In the genomic region with DNA sequence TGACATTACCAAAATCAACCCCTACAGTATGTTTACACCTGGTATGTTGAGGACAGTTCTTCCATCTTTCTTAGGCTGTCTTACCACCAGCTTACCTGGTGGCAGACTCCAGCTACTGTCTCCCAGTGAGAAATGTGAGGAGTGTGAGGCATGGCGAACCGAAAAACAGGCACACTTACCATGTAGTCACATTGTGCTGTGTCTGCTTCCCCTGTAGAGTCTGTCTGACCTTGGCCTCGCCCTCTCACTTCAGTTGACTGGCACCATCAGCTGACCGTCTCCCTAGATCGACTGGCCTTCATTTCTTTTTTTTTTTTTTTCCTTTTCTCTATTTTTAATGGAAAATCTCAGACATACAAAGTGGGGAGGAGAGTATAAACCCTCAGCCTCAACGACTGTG, we compare ENCODE assay signal across 16 cellular contexts. TPM values are rescaled to one million over a fixed set of nuclear protein-coding genes. Genes with fewer than 3 reads are reported as not detected.
A peak's percentile ranks its signal among the peaks of the same experiment; 100 is the strongest.
DNase-seq lines count a peak whose midpoint lies in the region; ATAC-seq and TF ChIP-seq lines count a peak whose summit lies in the region.
"Had no signal": no experiment of that assay in that cellular context is flagged by ENCODE, and none has a peak within 500 bp of the region (broad histone marks: within the 10 kb centered on the region; RNA-seq: fewer than 3 reads in every experiment).

No MANE protein-coding gene starts in this region.

- peak overlapping the region in 4 of 5 donors; percentile 49 to 72 (median 66) for H3K27ac ChIP-seq in adrenal gland
- no peak overlapping the region for H3K27ac ChIP-seq in mesenchymal stem cell (ENCODE audit: low read length, poor library complexity, severe bottlenecking)
- H3K27ac ChIP-seq in dorsolateral prefrontal cortex = no peak overlapping the region
- H3K27ac ChIP-seq: A549, C4-2B, HL-60 had no signal

- H4K8ac ChIP-seq in mesenchymal stem cell (ENCODE audit: low read length) = peak overlapping the region; percentile 57

- intact Hi-C loops in left ventricle myocardium superior (cut with micrococcal nuclease) (loop anchor here (5.0 kb wide), 1 partner anchor 48 kb away; no protein-coding TSS in a partner anchor), Right ventricle myocardium inferior (cut with DNase I) (no loop called here), adrenal gland (cut with DNase I) (loop anchor here in 1 of 2 donors (10.0 kb wide), 1 partner anchor 595 kb away; no protein-coding TSS in a partner anchor), dorsolateral prefrontal cortex (cut with DNase I) (no loop called here)

- no peak overlapping the region for H3K9ac ChIP-seq in mesenchymal stem cell (ENCODE audit: low read length)

- no peak overlapping the region for H3K18ac ChIP-seq in mesenchymal stem cell (ENCODE audit: low read depth in 1 of 2, low read length in 2 of 2)

- no peak overlapping the region for H2BK12ac ChIP-seq in mesenchymal stem cell (ENCODE audit: low read length in 2 of 2)

- no peak overlapping the region for H2AK5ac ChIP-seq in mesenchymal stem cell (ENCODE audit: low read length, severe bottlenecking)

- no peak overlapping the region for H3K4ac ChIP-seq in mesenchymal stem cell (ENCODE audit: low read depth in 1 of 2, low read length in 2 of 2)

- H3K23ac ChIP-seq in mesenchymal stem cell (ENCODE audit: low read length in 2 of 2) = no peak overlapping the region

- TF ChIP-seq CTCF in adrenal gland (IDR thresholded peaks at IDR 0.05) = no peak
- no peak for TF ChIP-seq CTCF in dorsolateral prefrontal cortex (IDR thresholded peaks at IDR 0.05 in 54 of 56, conservative IDR thresholded peaks at IDR 0.05 in 2 of 56; ENCODE audit: low read depth in 1 of 56, partially characterized antibody in 56 of 56)

- DNase-seq in left ventricle myocardium superior = peak; percentile 38
- no peak for DNase-seq in Right ventricle myocardium inferior (ENCODE audit: missing footprints)
- peak; percentile 53 to 88 (median 81) for DNase-seq in adrenal gland
- no peak for DNase-seq in mesenchymal stem cell
- DNase-seq in dorsolateral prefrontal cortex = no peak
- DNase-seq in NCI-H2107 treated with DMSO at 0.1 percent for 48 hours (lab: John Stamatoyannopoulos, UW; ENCODE audit: unreplicated experiment) = no peak
- DNase-seq: BE2C; CD4-positive, alpha-beta memory T cell; DMS79; HFFc6 had no signal

- H3K4me3 ChIP-seq in adrenal gland (no peak overlapping the region), mesenchymal stem cell (ENCODE audit: insufficient read depth in 1 of 2, low read depth in 1 of 2, low read length in 2 of 2) (no peak overlapping the region), dorsolateral prefrontal cortex (no peak overlapping the region)
- H3K4me3 ChIP-seq: A549, GM12878, GM23338, HAP-1 had no signal

- H3K27me3 ChIP-seq in adrenal gland (no peaks in the 10 kb centered on the region), mesenchymal stem cell (ENCODE audit: control insufficient read depth in 1 of 2, insufficient read depth in 1 of 2, low read length in 2 of 2) (no peaks in the 10 kb centered on the region), dorsolateral prefrontal cortex (no peaks in the 10 kb centered on the region)
- H3K27me3 ChIP-seq: BE2C had no signal

- H2BK5ac ChIP-seq in mesenchymal stem cell (ENCODE audit: low read depth, low read length, poor library complexity, severe bottlenecking) = no peak overlapping the region

- TF ChIP-seq POLR2A in adrenal gland (IDR thresholded peaks at IDR 0.05) = peak in 1 of 2 donors; percentile 81

- H3K4me1 ChIP-seq in adrenal gland (replicated peaks in 1 of 2) (peaks cover 26 to 32% of the 10 kb centered on the region in 2 donors), mesenchymal stem cell (ENCODE audit: control insufficient read depth, insufficient read depth, low read depth, low read length) (peaks cover 9% of the 10 kb centered on the region)
- H3K4me1 ChIP-seq: BE2C had no signal

- peaks cover 6% of the 10 kb centered on the region for H3K79me1 ChIP-seq in mesenchymal stem cell (replicated peaks; ENCODE audit: low read length, poor library complexity, severe bottlenecking)

- no peak overlapping the region for H2BK120ac ChIP-seq in mesenchymal stem cell (ENCODE audit: low read depth, low read length)

- H2BK15ac ChIP-seq in mesenchymal stem cell (ENCODE audit: low read depth, poor library complexity, severe bottlenecking) = no peak overlapping the region

- no peak overlapping the region for H4K91ac ChIP-seq in mesenchymal stem cell (ENCODE audit: low read length)

- H3K36me3 ChIP-seq in adrenal gland (replicated peaks in 1 of 2) = no peaks in the 10 kb centered on the region
- H3K36me3 ChIP-seq in mesenchymal stem cell (ENCODE audit: control insufficient read depth in 1 of 2, insufficient read depth in 2 of 2, low read depth in 1 of 2, low read length in 2 of 2) = peaks cover 3 to 56% of the 10 kb centered on the region in 2 experiments
- H3K36me3 ChIP-seq: BE2C had no signal

- no peak overlapping the region for H2AFZ ChIP-seq in mesenchymal stem cell (ENCODE audit: low read depth, low read length)
- H2AFZ ChIP-seq: GM23338 had no signal

- H3K4me2 ChIP-seq in mesenchymal stem cell (ENCODE audit: low read length, poor library complexity, severe bottlenecking) = no peak overlapping the region
- H3K4me2 ChIP-seq: A549, GM23338 had no signal

- ATAC-seq in left ventricle myocardium superior (peak; percentile 45), Right ventricle myocardium inferior (no peak)
- ATAC-seq: A549, GM12878, GM23338 had no signal

- no peaks in the 10 kb centered on the region for H3K9me3 ChIP-seq in adrenal gland (replicated peaks in 1 of 3)
- H3K9me3 ChIP-seq in mesenchymal stem cell (ENCODE audit: control insufficient read depth, low read length) = no peaks in the 10 kb centered on the region
- H3K9me3 ChIP-seq: A549, BE2C, HAP-1 had no signal

- no peak overlapping the region for H3K14ac ChIP-seq in mesenchymal stem cell (ENCODE audit: low read length in 2 of 2)

- WGBS in adrenal gland, 4 donors = 49 to 70% (median 51%) methylated on average over 6 of the region's 6 CpGs
- WGBS in mesenchymal stem cell = 100% methylated on average over 4 of the region's 6 CpGs

RNA-seq across cellular contexts. Expression of a gene that starts 4.9 kb away (rescaled TPM):
- 62.1 TPM for total RNA-seq in left ventricle myocardium superior
- total RNA-seq in Right ventricle myocardium inferior = 59.5 TPM
- total RNA-seq in adrenal gland = 100 to 1,000 TPM in 5 of 8 donors, 10 to 100 TPM in 3; 71.3 to 130 (median 108) TPM
- 100 to 1,000 TPM in 1 of 3 donors, 10 to 100 TPM in 2; 11.3 to 113 (median 26.0) TPM for polyA plus RNA-seq in adrenal gland
- 49.5 TPM for polyA plus RNA-seq in mesenchymal stem cell (2013, experiment 1 of 2)
- polyA plus RNA-seq in mesenchymal stem cell (2013, experiment 2 of 2) = 50.6 TPM
- 10 to 100 TPM; 17.4 to 32.7 (median 23.5) TPM for total RNA-seq in dorsolateral prefrontal cortex

Comparison
In these comparisons a context has a peak if more than half of its experiments do, and no peak if none do; other contexts are left out.
1. DNase-seq: peak in left ventricle myocardium superior (single experiment) and adrenal gland (7 of 7); none in Right ventricle myocardium inferior (single experiment), mesenchymal stem cell (single experiment), dorsolateral prefrontal cortex (0 of 10) and NCI-H2107 treated with DMSO at 0.1 percent for 48 hours (single experiment).
2. H3K27ac ChIP-seq: peak in adrenal gland (4 of 5); none in mesenchymal stem cell (single experiment) and dorsolateral prefrontal cortex (0 of 59).